Comparison of ENCODE assay signal across 7 cellular contexts in the genomic region with DNA sequence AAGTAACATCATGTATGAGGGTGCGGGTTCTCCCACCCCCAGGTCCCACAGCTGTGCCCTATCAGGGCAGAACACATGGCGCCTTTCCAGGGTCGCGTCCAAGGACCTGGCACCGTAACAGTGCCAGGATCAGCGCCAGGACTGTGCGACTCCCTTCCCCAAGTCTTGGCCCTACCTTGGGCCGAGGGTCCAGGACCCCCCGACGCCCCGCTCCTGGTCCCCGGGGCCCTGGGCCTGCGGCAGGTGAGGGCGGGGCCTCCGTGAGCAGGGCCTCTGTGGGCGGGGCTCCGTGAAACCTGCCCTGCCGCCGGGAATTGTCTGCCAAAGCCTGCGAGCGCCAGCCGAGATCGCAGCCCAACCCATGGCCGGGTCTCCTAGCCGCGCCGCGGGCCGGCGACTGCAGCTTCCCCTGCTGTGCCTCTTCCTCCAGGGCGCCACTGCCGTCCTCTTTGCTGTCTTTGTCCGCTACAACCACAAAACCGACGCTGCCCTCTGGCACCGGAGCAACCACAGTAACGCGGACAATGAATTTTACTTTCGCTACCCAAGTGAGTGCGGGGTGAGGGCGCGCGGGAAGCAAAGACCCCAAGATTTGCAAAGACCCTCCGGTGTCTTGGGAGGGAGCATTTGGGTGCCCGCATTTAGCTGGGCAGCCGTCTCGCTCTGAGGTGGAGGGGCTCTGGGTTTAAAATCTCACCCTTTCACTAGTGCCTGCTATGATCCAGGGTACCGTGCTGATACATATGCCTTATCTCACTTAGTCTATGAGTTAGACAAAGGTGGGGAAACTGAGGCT. TPM values are rescaled to one million over a fixed set of nuclear protein-coding genes. Genes with fewer than 3 reads are reported as not detected.
DNase-seq lines count a peak whose midpoint lies in the region; ATAC-seq and TF ChIP-seq lines count a peak whose summit lies in the region.

A gene with protein sequence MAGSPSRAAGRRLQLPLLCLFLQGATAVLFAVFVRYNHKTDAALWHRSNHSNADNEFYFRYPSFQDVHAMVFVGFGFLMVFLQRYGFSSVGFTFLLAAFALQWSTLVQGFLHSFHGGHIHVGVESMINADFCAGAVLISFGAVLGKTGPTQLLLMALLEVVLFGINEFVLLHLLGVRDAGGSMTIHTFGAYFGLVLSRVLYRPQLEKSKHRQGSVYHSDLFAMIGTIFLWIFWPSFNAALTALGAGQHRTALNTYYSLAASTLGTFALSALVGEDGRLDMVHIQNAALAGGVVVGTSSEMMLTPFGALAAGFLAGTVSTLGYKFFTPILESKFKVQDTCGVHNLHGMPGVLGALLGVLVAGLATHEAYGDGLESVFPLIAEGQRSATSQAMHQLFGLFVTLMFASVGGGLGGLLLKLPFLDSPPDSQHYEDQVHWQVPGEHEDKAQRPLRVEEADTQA (plus strand): TSS at position 323 of the 796 bp plus-strand sequence. CDS start 39 bp downstream, at position 362.

- H3K36me3 ChIP-seq in GM23248 (ENCODE audit: low read depth) (no peaks in the 10 kb centered on the region), right lobe of liver (no peaks in the 10 kb centered on the region), transverse colon (no peaks in the 10 kb centered on the region)

- peak within 1 kb of the TSS; percentile 62 for H3K4me3 ChIP-seq in GM23248
- peak within 1 kb of the TSS; percentile 37 to 65 (median 55) for H3K4me3 ChIP-seq in right lobe of liver
- peak within 1 kb of the TSS in 3 of 4 donors; percentile 27 to 47 (median 33) for H3K4me3 ChIP-seq in transverse colon

- no peaks in the 10 kb centered on the region for H3K79me2 ChIP-seq in GM23248 (ENCODE audit: insufficient read depth)

- H3K9ac ChIP-seq in GM23248: peak within 1 kb of the TSS; percentile 13; the same call in 1 of the 2 replicates

- peak; percentile 88 to 93 (median 92) for ATAC-seq in right lobe of liver

- H3K4me1 ChIP-seq in GM23248 (ENCODE audit: insufficient read depth): no peaks in the 10 kb centered on the region
- H3K4me1 ChIP-seq in right lobe of liver: peaks cover 0 to 23% (median 0%) of the 10 kb centered on the region in 4 donors
- H3K4me1 ChIP-seq in transverse colon: peaks cover 0 to 8% (median 3%) of the 10 kb centered on the region in 4 donors

- H3K4me2 ChIP-seq in GM23248 (ENCODE audit: unreplicated experiment): peak within 1 kb of the TSS; percentile 68

- in situ Hi-C loops in GM23248 (cut with MboI) (no loop called here), transverse colon (cut with MboI; ENCODE audit: low pct_ligation_motif_present in 1 of 4, low pct_unique_long_range_greater_than_20kb in 1 of 4, low sequenced_read_pairs in 3 of 4) (no loop called here)

- TF ChIP-seq POLR2A in right lobe of liver (IDR thresholded peaks at IDR 0.05): no peak
- no peak for TF ChIP-seq POLR2A in transverse colon (IDR thresholded peaks at IDR 0.05)

- TF ChIP-seq EP300 in transverse colon (IDR thresholded peaks at IDR 0.05; ENCODE audit: low read depth): no peak

- intact Hi-C loops in right lobe of liver (cut with DNase I) (no loop called here), transverse colon (cut with DNase I; ENCODE audit: low total_unique reads) (no loop called here)

- H3F3A ChIP-seq in GM23248 (ENCODE audit: insufficient read depth): no peaks in the 10 kb centered on the region

- H4K20me1 ChIP-seq in GM23248 (ENCODE audit: insufficient read depth): no peaks in the 10 kb centered on the region

- TF ChIP-seq CTCF in right lobe of liver (IDR thresholded peaks at IDR 0.05): no peak
- TF ChIP-seq CTCF in transverse colon (IDR thresholded peaks at IDR 0.05): no peak

- WGBS in GM23248 (ENCODE audit: low coverage in 1 of 2, low lambda C conversion rate in 2 of 2, missing lambda C conversion rate in 2 of 2), 2 experiments: 14 to 15% methylated on average over 36 to 44 of the region's 48 CpGs
- 6% methylated on average over 19 of the region's 48 CpGs for WGBS in right lobe of liver (ENCODE audit: insufficient coverage, low coverage, low lambda C conversion rate, missing lambda C conversion rate)
- 13% methylated on average over 48 of the region's 48 CpGs; no CpG with 5 or more reads in 1 of the 2 donors for WGBS in transverse colon (ENCODE audit: low coverage in 1 of 2), 2 donors

- H3K27ac ChIP-seq in GM23248 (no peak within 1 kb of the TSS), right lobe of liver (peak within 1 kb of the TSS in 2 of 3 donors; percentile 7 to 11), transverse colon (no peak within 1 kb of the TSS)

- no peaks in the 10 kb centered on the region for H3K9me3 ChIP-seq in GM23248 (ENCODE audit: low read depth)
- no peaks in the 10 kb centered on the region for H3K9me3 ChIP-seq in right lobe of liver
- no peaks in the 10 kb centered on the region for H3K9me3 ChIP-seq in transverse colon

- 0 out of 2 replicates have a peak, but pooled peaks cover 17% of the 10 kb centered on the region for H3K27me3 ChIP-seq in GM23248 (replicated peaks; ENCODE audit: insufficient read depth)
- no peaks in the 10 kb centered on the region for H3K27me3 ChIP-seq in right lobe of liver
- peaks cover 71% of the 10 kb centered on the region for H3K27me3 ChIP-seq in transverse colon

- H3K9me2 ChIP-seq in GM23248 (ENCODE audit: insufficient read depth): no peaks in the 10 kb centered on the region

- DNase-seq in GM23248 (peak; percentile 49), NCI-H748 (lab: John Stamatoyannopoulos, UW; ENCODE audit: unreplicated experiment) (peak; percentile 69), cerebellar cortex (ENCODE audit: low spot score) (peak; percentile 71), right lobe of liver (peak; percentile 76 to 85 (median 80)), transverse colon (peak; percentile 71), globus pallidus (ENCODE audit: low spot score) (no peak), occipital lobe (lab: John Stamatoyannopoulos, UW) (no peak)

- peak within 1 kb of the TSS; percentile 62 for H2AFZ ChIP-seq in GM23248

RNA-seq across cellular contexts. Expression of the gene that starts here (rescaled TPM):
- not detected in 2 replicates for total RNA-seq in GM23248 (2014; rRNA removed; shearing (Covaris generic))
- polyA plus RNA-seq in GM23248 (2016; fragmentation: Nextera tagmentation; extraction: Ambion mirVana): not detected in 2 replicates
- total RNA-seq in right lobe of liver (1 to 10 TPM in 2 of 6 experiments, under 1 TPM in 2, not detected in 2; 0.42 to 1.6 (median 1.1) TPM), transverse colon (not detected), occipital lobe (not detected)

Comparison
In these comparisons a context has a peak if more than half of its experiments do, and no peak if none do; other contexts are left out.
1. Peak in DNase-seq, H3K4me3 ChIP-seq, H3K9ac ChIP-seq and H3K4me2 ChIP-seq in GM23248; RNA of the gene not detected or under 1 TPM.
2. Peak in DNase-seq and H3K4me3 ChIP-seq in transverse colon; RNA of the gene not detected or under 1 TPM.
3. DNase-seq: peak in NCI-H748 (single experiment), cerebellar cortex (single experiment) and right lobe of liver (3 of 3); none in globus pallidus (single experiment) and occipital lobe (single experiment).
4. H3K27ac ChIP-seq: peak in right lobe of liver (2 of 3); none in GM23248 (single experiment) and transverse colon (0 of 4).
5. Peak in every context shown above with its lines, with median percentiles within 50 percentile points of each other: H3K4me3 ChIP-seq.